In the genomic region with DNA sequence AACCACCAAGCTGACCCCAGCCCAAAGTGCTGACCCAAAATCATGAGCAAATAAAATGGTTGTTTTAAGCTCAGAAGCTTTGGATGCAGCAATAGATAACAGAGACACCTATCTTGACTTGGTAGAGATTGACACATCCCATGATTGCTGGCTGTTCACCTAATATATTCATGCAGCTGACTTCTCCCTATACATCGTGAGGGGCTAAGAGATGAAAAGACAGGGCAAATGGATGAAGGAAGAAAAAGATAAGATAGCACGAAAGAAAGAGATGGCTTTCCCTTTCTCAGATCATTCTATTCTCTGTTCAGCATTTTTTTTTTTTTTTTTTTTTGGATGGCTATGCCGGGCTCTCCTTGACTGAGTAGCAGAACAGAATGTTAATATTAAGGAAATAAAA, we compare ENCODE assay signal across 36 cellular contexts.
"Had no signal": no experiment of that assay in that cellular context is flagged by ENCODE, and none has a peak within 500 bp of the region (broad histone marks: within the 10 kb centered on the region; RNA-seq: fewer than 3 reads in every experiment).

No MANE protein-coding gene starts in this region.

- H3K4me3 Mint-ChIP-seq: activated naive CD4-positive, alpha-beta T cell treated with anti-CD3 and anti-CD28 coated beads for 36 hours; activated naive CD4-positive, alpha-beta T cell treated with anti-CD3 and anti-CD28 coated beads, Interleukin-2, amount 10 ng/mL, durations not matched to agents 7 days and 5 days; activated naive CD4-positive, alpha-beta T cell treated with anti-CD3 and anti-CD28 coated beads, Interleukin-2, amount 50 U/mL, for 24 hours; activated naive CD8-positive, alpha-beta T cell; activated naive CD8-positive, alpha-beta T cell treated with anti-CD3 and anti-CD28 coated beads for 36 hours; activated naive CD8-positive, alpha-beta T cell treated with anti-CD3 and anti-CD28 coated beads, Interleukin-2, amount 10 ng/mL, durations not matched to agents 7 days and 5 days; activated naive CD8-positive, alpha-beta T cell treated with anti-CD3 and anti-CD28 coated beads, Interleukin-2, amount 50 U/mL, for 24 hours; activated T-cell treated with anti-CD3 and anti-CD28 coated beads, Interleukin-2, amount 50 U/mL, for 24 hours; activated T-cell treated with anti-CD3 and anti-CD28 coated beads, Interleukin-2, amount 50 U/mL, for 4 hours; activated T-cell treated with anti-CD3 and anti-CD28 coated beads, Interleukin-2, amount 50 U/mL, for 72 hours; activated T-helper 1 cell treated with anti-CD3 and anti-CD28 coated beads, Interleukin-12 subunit alpha, Interleukin-12 subunit beta, Interleukin-2, Interleukin-4 antibody, amounts not matched to agents 30 ng/mL and 10 ng/mL and 1 ng/mL, durations not matched to agents 14 hours and 24 hours and 36 hours; activated T-helper 17 cell treated with anti-CD3 and anti-CD28 coated beads, Interleukin-2, amount 50 U/mL, for 72 hours; brain; central memory CD8-positive, alpha-beta T cell had no signal

- H3K4me1 Mint-ChIP-seq: activated naive CD4-positive, alpha-beta T cell treated with anti-CD3 and anti-CD28 coated beads, Interleukin-2, amount 10 ng/mL, durations not matched to agents 7 days and 5 days; activated naive CD4-positive, alpha-beta T cell treated with anti-CD3 and anti-CD28 coated beads, Interleukin-2, amount 50 U/mL, for 24 hours; activated naive CD8-positive, alpha-beta T cell treated with anti-CD3 and anti-CD28 coated beads for 36 hours; activated naive CD8-positive, alpha-beta T cell treated with anti-CD3 and anti-CD28 coated beads, Interleukin-2, amount 10 ng/mL, durations not matched to agents 7 days and 5 days; activated naive CD8-positive, alpha-beta T cell treated with anti-CD3 and anti-CD28 coated beads, Interleukin-2, amount 50 U/mL, for 24 hours; activated T-helper 17 cell treated with anti-CD3 and anti-CD28 coated beads, Interleukin-2, amount 50 U/mL, for 72 hours; central memory CD8-positive, alpha-beta T cell had no signal

- H3K4me1 ChIP-seq: body of pancreas, breast epithelium had no signal

- H3K27ac ChIP-seq: adrenal gland, ascending aorta, body of pancreas, brain microvascular endothelial cell, breast epithelium, cardiac muscle cell had no signal

- H3K27me3 Mint-ChIP-seq: activated naive CD4-positive, alpha-beta T cell treated with anti-CD3 and anti-CD28 coated beads, Interleukin-2, amount 10 ng/mL, durations not matched to agents 7 days and 5 days; activated naive CD8-positive, alpha-beta T cell; activated naive CD8-positive, alpha-beta T cell treated with anti-CD3 and anti-CD28 coated beads for 36 hours; activated naive CD8-positive, alpha-beta T cell treated with anti-CD3 and anti-CD28 coated beads, Interleukin-2, amount 10 ng/mL, durations not matched to agents 7 days and 5 days; activated naive CD8-positive, alpha-beta T cell treated with anti-CD3 and anti-CD28 coated beads, Interleukin-2, amount 50 U/mL, for 24 hours; activated T-cell treated with anti-CD3 and anti-CD28 coated beads, Interleukin-2, amount 50 U/mL, for 24 hours; activated T-helper 17 cell treated with anti-CD3 and anti-CD28 coated beads, Interleukin-2, amount 50 U/mL, for 72 hours; brain; central memory CD8-positive, alpha-beta T cell had no signal

- ATAC-seq: activated naive CD4-positive, alpha-beta T cell treated with anti-CD3 and anti-CD28 coated beads, Interleukin-2, amount 50 U/mL, for 72 hours; activated naive CD8-positive, alpha-beta T cell treated with anti-CD3 and anti-CD28 coated beads, Interleukin-2, amount 50 U/mL, for 24 hours; activated T-cell treated with anti-CD3 and anti-CD28 coated beads, Interleukin-2, amount 50 U/mL, for 4 hours; activated T-cell treated with anti-CD3 and anti-CD28 coated beads, Interleukin-2, amount 50 U/mL, for 72 hours; activated T-helper 17 cell treated with anti-CD3 and anti-CD28 coated beads, Interleukin-2, amount 50 U/mL, for 72 hours; body of pancreas had no signal

- DNase-seq: activated effector memory CD4-positive, alpha-beta T cell treated with anti-CD3 and anti-CD28 coated beads, Interleukin-2, amount 50 U/mL, for 16 hours; activated effector memory CD4-positive, alpha-beta T cell treated with Interleukin-2 at 50 U/mL for 16 hours; activated gamma-delta T cell; activated gamma-delta T cell treated with Interleukin-2 at 50 U/mL for 16 hours; activated naive CD4-positive, alpha-beta T cell; activated naive CD4-positive, alpha-beta T cell treated with anti-CD3 and anti-CD28 coated beads for 36 hours; activated naive CD4-positive, alpha-beta T cell treated with anti-CD3 and anti-CD28 coated beads, Interleukin-2, amount 10 ng/mL, durations not matched to agents 7 days and 5 days; activated naive CD4-positive, alpha-beta T cell treated with anti-CD3 and anti-CD28 coated beads, Interleukin-2, amount 50 U/mL, for 16 hours; activated naive CD4-positive, alpha-beta T cell treated with Interleukin-2 at 50 U/mL for 16 hours; activated naive CD8-positive, alpha-beta T cell treated with anti-CD3 and anti-CD28 coated beads for 36 hours; activated naive CD8-positive, alpha-beta T cell treated with anti-CD3 and anti-CD28 coated beads, Interleukin-2, amount 10 ng/mL, durations not matched to agents 7 days and 5 days; activated naive CD8-positive, alpha-beta T cell treated with anti-CD3 and anti-CD28 coated beads, Interleukin-2, amount 50 U/mL, for 24 hours; activated T-cell treated with anti-CD3 and anti-CD28 coated beads, Interleukin-2, amount 50 U/mL, for 1 hour; activated T-cell treated with anti-CD3 and anti-CD28 coated beads, Interleukin-2, amount 50 U/mL, for 24 hours; activated T-cell treated with anti-CD3 and anti-CD28 coated beads, Interleukin-2, amount 50 U/mL, for 4 hours; activated T-cell treated with anti-CD3 and anti-CD28 coated beads, Interleukin-2, amount 50 U/mL, for 48 hours; activated T-cell treated with anti-CD3 and anti-CD28 coated beads, Interleukin-2, amount 50 U/mL, for 72 hours; adrenal gland; amniotic stem cell; amygdala; aorta; body of pancreas; brain microvascular endothelial cell; central memory CD4-positive, alpha-beta T cell; cerebellar nuclear complex had no signal

- H3K27ac Mint-ChIP-seq: activated naive CD4-positive, alpha-beta T cell treated with anti-CD3 and anti-CD28 coated beads for 36 hours; activated naive CD4-positive, alpha-beta T cell treated with anti-CD3 and anti-CD28 coated beads, Interleukin-2, amount 10 ng/mL, durations not matched to agents 7 days and 5 days; activated naive CD4-positive, alpha-beta T cell treated with anti-CD3 and anti-CD28 coated beads, Interleukin-2, amount 50 U/mL, for 24 hours; activated naive CD4-positive, alpha-beta T cell treated with anti-CD3 and anti-CD28 coated beads, Interleukin-2, amount 50 U/mL, for 72 hours; activated naive CD8-positive, alpha-beta T cell; activated naive CD8-positive, alpha-beta T cell treated with anti-CD3 and anti-CD28 coated beads for 36 hours; activated naive CD8-positive, alpha-beta T cell treated with anti-CD3 and anti-CD28 coated beads, Interleukin-2, amount 10 ng/mL, durations not matched to agents 7 days and 5 days; activated naive CD8-positive, alpha-beta T cell treated with anti-CD3 and anti-CD28 coated beads, Interleukin-2, amount 50 U/mL, for 24 hours; activated T-cell treated with anti-CD3 and anti-CD28 coated beads, Interleukin-2, amount 50 U/mL, for 24 hours; activated T-cell treated with anti-CD3 and anti-CD28 coated beads, Interleukin-2, amount 50 U/mL, for 72 hours; activated T-helper 1 cell treated with anti-CD3 and anti-CD28 coated beads, Interleukin-12 subunit alpha, Interleukin-12 subunit beta, Interleukin-2, Interleukin-4 antibody, amounts not matched to agents 30 ng/mL and 10 ng/mL and 1 ng/mL, durations not matched to agents 14 hours and 24 hours and 36 hours; activated T-helper 17 cell treated with anti-CD3 and anti-CD28 coated beads, Interleukin-2, amount 50 U/mL, for 72 hours; activated T-helper 2 cell treated with anti-CD3 and anti-CD28 coated beads, Interferon-gamma antibody, Interleukin-2, Interleukin-4, amounts not matched to agents 10 μg/mL and 5 μg/mL and 100 μg/mL, durations not matched to agents 14 hours and 24 hours and 36 hours; brain had no signal

- H3K9me3 ChIP-seq: adrenal gland, ascending aorta, body of pancreas, breast epithelium had no signal

- H3K4me3 ChIP-seq: adrenal gland, ascending aorta, body of pancreas, breast epithelium, cardiac muscle cell had no signal

- H3K27me3 ChIP-seq: adrenal gland, ascending aorta, body of pancreas, brain microvascular endothelial cell, breast epithelium, cardiac muscle cell had no signal

- H3K36me3 ChIP-seq: adrenal gland, ascending aorta, brain microvascular endothelial cell, breast epithelium, cardiac muscle cell had no signal

- H3K36me3 Mint-ChIP-seq: activated naive CD4-positive, alpha-beta T cell treated with anti-CD3 and anti-CD28 coated beads, Interleukin-2, amount 10 ng/mL, durations not matched to agents 7 days and 5 days; activated naive CD4-positive, alpha-beta T cell treated with anti-CD3 and anti-CD28 coated beads, Interleukin-2, amount 50 U/mL, for 24 hours; activated naive CD4-positive, alpha-beta T cell treated with anti-CD3 and anti-CD28 coated beads, Interleukin-2, amount 50 U/mL, for 72 hours; activated naive CD8-positive, alpha-beta T cell; activated naive CD8-positive, alpha-beta T cell treated with anti-CD3 and anti-CD28 coated beads for 36 hours; activated naive CD8-positive, alpha-beta T cell treated with anti-CD3 and anti-CD28 coated beads, Interleukin-2, amount 10 ng/mL, durations not matched to agents 7 days and 5 days; brain had no signal

- H3K9me3 Mint-ChIP-seq: activated naive CD4-positive, alpha-beta T cell treated with anti-CD3 and anti-CD28 coated beads, Interleukin-2, amount 10 ng/mL, durations not matched to agents 7 days and 5 days; activated naive CD8-positive, alpha-beta T cell treated with anti-CD3 and anti-CD28 coated beads, Interleukin-2, amount 10 ng/mL, durations not matched to agents 7 days and 5 days; activated T-cell treated with anti-CD3 and anti-CD28 coated beads, Interleukin-2, amount 50 U/mL, for 4 hours; activated T-helper 1 cell treated with anti-CD3 and anti-CD28 coated beads, Interleukin-12 subunit alpha, Interleukin-12 subunit beta, Interleukin-2, Interleukin-4 antibody, amounts not matched to agents 30 ng/mL and 10 ng/mL and 1 ng/mL, durations not matched to agents 14 hours and 24 hours and 36 hours; brain had no signal
